16 cellular contexts compared by ENCODE assay signal in genomic region chr2:6237261-6237660, GRCh38.
DNase-seq lines count a peak whose midpoint lies in the region; TF ChIP-seq lines count a peak whose summit lies in the region.
"Had no signal": no experiment of that assay in that cellular context is flagged by ENCODE, and none has a peak within 500 bp of the region (broad histone marks: within the 10 kb centered on the region; RNA-seq: fewer than 3 reads in every experiment).

No MANE protein-coding gene starts in this region.

- TF ChIP-seq CTCF in endothelial cell (IDR thresholded peaks at IDR 0.05; ENCODE audit: unreplicated experiment) = no peak
- no peak for TF ChIP-seq CTCF in kidney epithelial cell (IDR thresholded peaks at IDR 0.05; ENCODE audit: insufficient read depth, low read length, poor library complexity, severe bottlenecking)
- no peak for TF ChIP-seq CTCF in nephron progenitor cell (IDR thresholded peaks at IDR 0.05)

- H3K4me1 Mint-ChIP-seq in endothelial cell (ENCODE audit: unreplicated experiment) (no peaks in the 10 kb centered on the region), nephron progenitor cell (peaks cover 54% of the 10 kb centered on the region)
- H3K4me1 Mint-ChIP-seq: CD4-positive, CD25-positive, alpha-beta regulatory T cell; CD8-positive, alpha-beta memory T cell; GM23338 had no signal

- H3K9me3 Mint-ChIP-seq in endothelial cell (ENCODE audit: unreplicated experiment) (peaks cover 7% of the 10 kb centered on the region), nephron progenitor cell (peaks cover 22% of the 10 kb centered on the region)

- peak overlapping the region; percentile 16 for H3K27ac Mint-ChIP-seq in endothelial cell (ENCODE audit: unreplicated experiment)
- H3K27ac Mint-ChIP-seq in nephron progenitor cell = peak overlapping the region; percentile 99
- H3K27ac Mint-ChIP-seq: CD4-positive, CD25-positive, alpha-beta regulatory T cell; CD8-positive, alpha-beta memory T cell; GM23338 had no signal

- H3K36me3 Mint-ChIP-seq in endothelial cell (ENCODE audit: low read depth, unreplicated experiment) = peaks cover 4% of the 10 kb centered on the region
- peaks cover 12% of the 10 kb centered on the region for H3K36me3 Mint-ChIP-seq in nephron progenitor cell (ENCODE audit: low read depth)
- H3K36me3 Mint-ChIP-seq: CD4-positive, CD25-positive, alpha-beta regulatory T cell had no signal

- DNase-seq in endothelial cell (ENCODE audit: low spot score) = no peak
- peak; percentile 37 for DNase-seq in kidney epithelial cell (ENCODE audit: low read depth)
- peak; percentile 29 for DNase-seq in nephron progenitor cell
- no peak for DNase-seq in EL
- DNase-seq in head of caudate nucleus = no peak
- DNase-seq in DMS53 (lab: John Stamatoyannopoulos, UW) = no peak
- DNase-seq: ACHN; BE2C; C1 segment of cervical spinal cord; CD4-positive, CD25-positive, alpha-beta regulatory T cell; CD8-positive, alpha-beta memory T cell; COR-L47; DMS 273 treated with DMSO at 0.1 percent for 48 hours; GDM1; HCEC 1CT had no signal

- H3K27me3 ChIP-seq in kidney epithelial cell (ENCODE audit: control insufficient read depth, insufficient read depth, low read length) = no peaks in the 10 kb centered on the region
- H3K27me3 ChIP-seq: BE2C had no signal

- intact Hi-C loops in head of caudate nucleus (cut with DNase I) = no loop called here

- no peak overlapping the region for H3K4me3 ChIP-seq in kidney epithelial cell (ENCODE audit: low read depth, low read length)
- H3K4me3 ChIP-seq: GM23338 had no signal

- H3K36me3 ChIP-seq in kidney epithelial cell (ENCODE audit: control insufficient read depth, insufficient read depth, low read length) = no peaks in the 10 kb centered on the region
- H3K36me3 ChIP-seq: BE2C had no signal

- H3K4me3 Mint-ChIP-seq in endothelial cell (ENCODE audit: unreplicated experiment) (no peak overlapping the region), nephron progenitor cell (peak overlapping the region; percentile 40)
- H3K4me3 Mint-ChIP-seq: CD4-positive, CD25-positive, alpha-beta regulatory T cell; CD8-positive, alpha-beta memory T cell; GM23338 had no signal

- H3K27me3 Mint-ChIP-seq in endothelial cell (ENCODE audit: unreplicated experiment) = no peaks in the 10 kb centered on the region
- H3K27me3 Mint-ChIP-seq in nephron progenitor cell (ENCODE audit: low read depth, poor library complexity) = no peaks in the 10 kb centered on the region
- H3K27me3 Mint-ChIP-seq: CD4-positive, CD25-positive, alpha-beta regulatory T cell; CD8-positive, alpha-beta memory T cell had no signal

Comparison
In these comparisons a context has a peak if more than half of its experiments do, and no peak if none do; other contexts are left out.
1. DNase-seq: peak in kidney epithelial cell (single experiment) and nephron progenitor cell (single experiment); none in endothelial cell (single experiment), EL (single experiment), head of caudate nucleus (0 of 42) and DMS53 (single experiment).